In the genomic region with DNA sequence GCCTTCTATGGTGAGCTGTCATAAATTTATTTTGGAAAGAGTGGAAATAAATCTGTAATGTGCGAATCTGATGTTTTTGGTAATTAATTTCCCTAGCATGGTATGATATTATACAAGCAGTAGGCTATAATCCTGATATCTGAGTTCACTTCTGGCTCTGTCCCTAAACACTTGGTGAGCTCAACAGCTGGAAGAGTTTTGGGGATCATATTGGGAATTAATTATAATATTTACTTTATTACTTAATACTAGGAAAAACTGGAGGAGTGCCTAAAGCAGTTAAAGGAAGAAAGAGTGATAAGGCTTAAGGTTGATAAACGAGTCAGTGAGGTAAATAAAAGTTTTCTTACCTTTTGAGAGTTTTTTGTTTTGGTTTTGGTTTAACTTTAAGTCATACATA, we compare ENCODE assay signal across 29 cellular contexts.
"Had no signal": no experiment of that assay in that cellular context is flagged by ENCODE, and none has a peak within 500 bp of the region (broad histone marks: within the 10 kb centered on the region; RNA-seq: fewer than 3 reads in every experiment).

No MANE protein-coding gene starts in this region.

- H3K36me3 ChIP-seq: thoracic aorta, thyroid gland, uterus had no signal

- H3K4me1 ChIP-seq: suprapubic skin, testis, tibial artery, tibial nerve, transverse colon, upper lobe of left lung, upper lobe of right lung, uterus, vagina had no signal

- H3K27me3 ChIP-seq: stomach, suprapubic skin, testis, thyroid gland, tibial artery, tibial nerve, transverse colon, upper lobe of left lung, upper lobe of right lung, uterus, vagina had no signal

- H3K9me3 ChIP-seq: stomach, suprapubic skin, testis, thoracic aorta, thyroid gland, tibial artery, tibial nerve, transverse colon, upper lobe of left lung, upper lobe of right lung, uterus, vagina had no signal

- DNase-seq: stimulated activated CD4-positive, alpha-beta T cell treated with anti-CD3 and anti-CD28 coated beads, Interleukin-2, amount 100 ng/mL, for 48 hours; stimulated activated CD4-positive, alpha-beta T cell treated with anti-CD3 and anti-CD28 coated beads, Interleukin-4, amount 100 ng/mL, for 1 hour; stimulated activated CD4-positive, alpha-beta T cell treated with anti-CD3 and anti-CD28 coated beads, Interleukin-4, amount 100 ng/mL, for 24 hours; stimulated activated CD4-positive, alpha-beta T cell treated with anti-CD3 and anti-CD28 coated beads, Interleukin-4, amount 100 ng/mL, for 4 hours; stimulated activated CD8-positive, alpha-beta memory T cell treated with anti-CD3 and anti-CD28 coated beads, Interleukin-4, amount 100 ng/mL, for 48 hours; stimulated activated naive B cell treated with anti-CD40 and anti-IgM and Interleukin-4, amounts not matched to agents 10 μg/mL and 1 μg/mL and 100 μg/mL, for 72 hours; stimulated activated naive CD4-positive, alpha-beta T cell; stimulated activated naive CD4-positive, alpha-beta T cell treated with Interleukin-2 at 50 U/mL for 16 hours; stimulated activated naive CD8-positive, alpha-beta T cell treated with anti-CD3 and anti-CD28 coated beads, Interleukin-15, amount 100 ng/mL, for 72 hours; stimulated activated naive CD8-positive, alpha-beta T cell treated with anti-CD3 and anti-CD28 coated beads, Interleukin-15, Interleukin-2, amounts not matched to agents 100 U/mL and 50 U/mL, for 24 hours; stomach; substantia nigra; testis; thyroid gland; tibial artery; transverse colon; trophoblast cell; upper lobe of left lung; upper lobe of right lung; uterus had no signal

- ATAC-seq: stimulated activated effector memory CD8-positive, alpha-beta T cell treated with anti-CD3 and anti-CD28 coated beads, Interleukin-12 subunit alpha, Interleukin-12 subunit beta, amount 100 ng/mL, for 72 hours; stimulated activated memory B cell treated with anti-CD40 and anti-IgM and Interleukin-4, amounts not matched to agents 10 μg/mL and 1 μg/mL and 100 μg/mL, for 72 hours; stimulated activated naive B cell treated with anti-CD40 and anti-IgM and Interleukin-4, amounts not matched to agents 10 μg/mL and 1 μg/mL and 100 μg/mL, for 72 hours; stimulated activated naive CD8-positive, alpha-beta T cell treated with anti-CD3 and anti-CD28 coated beads, Interleukin-15, amount 100 ng/mL, for 72 hours; stimulated activated naive CD8-positive, alpha-beta T cell treated with anti-CD3 and anti-CD28 coated beads, Interleukin-15, Interleukin-2, amounts not matched to agents 100 U/mL and 50 U/mL, for 24 hours; upper lobe of right lung had no signal

- H3K4me3 ChIP-seq: stomach, suprapubic skin, testis, thoracic aorta, thyroid gland, tibial artery, tibial nerve, transverse colon, upper lobe of left lung, upper lobe of right lung, uterus, vagina had no signal

- H3K4me3 Mint-ChIP-seq: stimulated activated effector memory CD8-positive, alpha-beta T cell treated with anti-CD3 and anti-CD28 coated beads, Interleukin-12 subunit alpha, Interleukin-12 subunit beta, amount 100 ng/mL, for 72 hours; stimulated activated memory B cell treated with anti-CD40 and anti-IgM and Interleukin-4, amounts not matched to agents 10 μg/mL and 1 μg/mL and 100 μg/mL, for 72 hours; stimulated activated naive B cell treated with anti-CD40 and anti-IgM and Interleukin-4, amounts not matched to agents 10 μg/mL and 1 μg/mL and 100 μg/mL, for 72 hours; stimulated activated naive CD8-positive, alpha-beta T cell treated with anti-CD3 and anti-CD28 coated beads, Interleukin-15, amount 100 ng/mL, for 72 hours; stimulated activated naive CD8-positive, alpha-beta T cell treated with anti-CD3 and anti-CD28 coated beads, Interleukin-15, Interleukin-2, amounts not matched to agents 100 ng/mL and 50 ng/mL, for 24 hours; type B pancreatic cell had no signal

- H3K9me3 Mint-ChIP-seq: stimulated activated effector memory CD8-positive, alpha-beta T cell treated with anti-CD3 and anti-CD28 coated beads, Interleukin-12 subunit alpha, Interleukin-12 subunit beta, amount 100 ng/mL, for 72 hours; stimulated activated memory B cell treated with anti-CD40 and anti-IgM and Interleukin-4, amounts not matched to agents 10 μg/mL and 1 μg/mL and 100 μg/mL, for 72 hours; stimulated activated naive B cell treated with anti-CD40 and anti-IgM and Interleukin-4, amounts not matched to agents 10 μg/mL and 1 μg/mL and 100 μg/mL, for 72 hours; stimulated activated naive CD8-positive, alpha-beta T cell treated with anti-CD3 and anti-CD28 coated beads, Interleukin-15, amount 100 ng/mL, for 72 hours; stimulated activated naive CD8-positive, alpha-beta T cell treated with anti-CD3 and anti-CD28 coated beads, Interleukin-15, Interleukin-2, amounts not matched to agents 100 ng/mL and 50 ng/mL, for 24 hours; type B pancreatic cell had no signal

- H3K4me1 Mint-ChIP-seq: stimulated activated effector memory CD8-positive, alpha-beta T cell treated with anti-CD3 and anti-CD28 coated beads, Interleukin-12 subunit alpha, Interleukin-12 subunit beta, amount 100 ng/mL, for 72 hours; stimulated activated memory B cell treated with anti-CD40 and anti-IgM and Interleukin-4, amounts not matched to agents 10 μg/mL and 1 μg/mL and 100 μg/mL, for 72 hours; stimulated activated naive B cell treated with anti-CD40 and anti-IgM and Interleukin-4, amounts not matched to agents 10 μg/mL and 1 μg/mL and 100 μg/mL, for 72 hours; stimulated activated naive CD8-positive, alpha-beta T cell treated with anti-CD3 and anti-CD28 coated beads, Interleukin-15, amount 100 ng/mL, for 72 hours had no signal

- FAIRE-seq: urothelium cell line had no signal

- H3K27me3 Mint-ChIP-seq: stimulated activated memory B cell treated with anti-CD40 and anti-IgM and Interleukin-4, amounts not matched to agents 10 μg/mL and 1 μg/mL and 100 μg/mL, for 72 hours; stimulated activated naive B cell treated with anti-CD40 and anti-IgM and Interleukin-4, amounts not matched to agents 10 μg/mL and 1 μg/mL and 100 μg/mL, for 72 hours; stimulated activated naive CD8-positive, alpha-beta T cell treated with anti-CD3 and anti-CD28 coated beads, Interleukin-15, amount 100 ng/mL, for 72 hours; stimulated activated naive CD8-positive, alpha-beta T cell treated with anti-CD3 and anti-CD28 coated beads, Interleukin-15, Interleukin-2, amounts not matched to agents 100 ng/mL and 50 ng/mL, for 24 hours; type B pancreatic cell had no signal

- H3K27ac ChIP-seq: stomach, suprapubic skin, testis, thoracic aorta, thyroid gland, tibial artery, tibial nerve, transverse colon, upper lobe of left lung, upper lobe of right lung, uterus, vagina had no signal

- H3K27ac Mint-ChIP-seq: stimulated activated effector memory CD8-positive, alpha-beta T cell treated with anti-CD3 and anti-CD28 coated beads, Interleukin-12 subunit alpha, Interleukin-12 subunit beta, amount 100 ng/mL, for 72 hours; stimulated activated memory B cell treated with anti-CD40 and anti-IgM and Interleukin-4, amounts not matched to agents 10 μg/mL and 1 μg/mL and 100 μg/mL, for 72 hours; stimulated activated naive B cell treated with anti-CD40 and anti-IgM and Interleukin-4, amounts not matched to agents 10 μg/mL and 1 μg/mL and 100 μg/mL, for 72 hours; stimulated activated naive CD8-positive, alpha-beta T cell treated with anti-CD3 and anti-CD28 coated beads, Interleukin-15, amount 100 ng/mL, for 72 hours; stimulated activated naive CD8-positive, alpha-beta T cell treated with anti-CD3 and anti-CD28 coated beads, Interleukin-15, Interleukin-2, amounts not matched to agents 100 ng/mL and 50 ng/mL, for 24 hours; type B pancreatic cell had no signal
